Comparison of ENCODE assay signal across 20 cellular contexts in the genomic region with DNA sequence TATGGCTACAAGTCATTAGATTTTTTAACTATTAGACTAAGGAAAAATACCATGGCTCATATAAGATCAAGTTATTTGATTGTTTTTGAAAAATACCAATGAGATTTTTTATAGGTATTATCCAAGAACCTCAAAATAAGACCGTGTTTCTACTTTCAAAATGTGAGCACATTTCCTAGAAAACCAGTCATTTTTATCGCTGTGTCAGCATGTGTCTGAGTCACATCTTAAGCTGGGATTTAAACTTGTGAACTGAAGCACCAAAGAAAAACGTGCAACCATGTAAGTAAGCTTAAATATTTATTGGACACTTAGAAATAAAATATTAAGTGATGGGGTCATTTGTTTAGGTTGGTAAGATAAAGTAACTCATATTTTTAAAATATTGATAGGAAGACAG.
"Had no signal": no experiment of that assay in that cellular context is flagged by ENCODE, and none has a peak within 500 bp of the region (broad histone marks: within the 10 kb centered on the region; RNA-seq: fewer than 3 reads in every experiment).

No MANE protein-coding gene starts in this region.

- ATAC-seq: left lobe of liver; naive thymus-derived CD4-positive, alpha-beta T cell; sciatic nerve; stimulated activated naive B cell treated with anti-CD40 and anti-IgM and Interleukin-4, amounts not matched to agents 10 μg/mL and 1 μg/mL and 100 μg/mL, for 72 hours; stimulated activated naive CD8-positive, alpha-beta T cell treated with anti-CD3 and anti-CD28 coated beads, Interleukin-15, amount 100 ng/mL, for 72 hours had no signal

- H3K9ac ChIP-seq: parathyroid adenoma had no signal

- H2AFZ ChIP-seq: parathyroid adenoma had no signal

- H3K79me2 ChIP-seq: parathyroid adenoma had no signal

- H3K36me3 ChIP-seq: prostate gland, tibial nerve had no signal

- DNase-seq: cortex of kidney; dorsolateral prefrontal cortex; effector CD8-positive, alpha-beta T cell; foreskin melanocyte; head of caudate nucleus; hypothalamus; islet precursor cell; mammary epithelial cell; naive thymus-derived CD4-positive, alpha-beta T cell; nephron progenitor cell; stimulated activated CD4-positive, alpha-beta T cell treated with anti-CD3 and anti-CD28 coated beads, Interleukin-2, amount 100 ng/mL, for 24 hours; stimulated activated CD4-positive, alpha-beta T cell treated with anti-CD3 and anti-CD28 coated beads, Interleukin-4, amount 100 ng/mL, for 4 hours; stimulated activated naive B cell treated with anti-CD40 and anti-IgM and Interleukin-4, amounts not matched to agents 10 μg/mL and 1 μg/mL and 100 μg/mL, for 72 hours; stimulated activated naive CD8-positive, alpha-beta T cell treated with anti-CD3 and anti-CD28 coated beads, Interleukin-15, amount 100 ng/mL, for 72 hours; testis had no signal

- H3K27ac ChIP-seq: dorsolateral prefrontal cortex, parathyroid adenoma, prostate gland, testis, tibial nerve had no signal

- H3K9me3 ChIP-seq: prostate gland, testis, tibial nerve had no signal

- H3K27me3 ChIP-seq: dorsolateral prefrontal cortex, testis, tibial nerve had no signal

- H3K4me3 ChIP-seq: dorsolateral prefrontal cortex, prostate gland, testis, tibial nerve had no signal

- H3K4me1 ChIP-seq: parathyroid adenoma, prostate gland, testis, tibial nerve had no signal
